In genomic region chr20:50038169-50038568, GRCh38 we compare ENCODE assay signal across 24 cellular contexts. TPM values are rescaled to one million over a fixed set of nuclear protein-coding genes. Genes with fewer than 3 reads are reported as not detected.
DNase-seq lines count a peak whose midpoint lies in the region; ATAC-seq, FAIRE-seq and TF ChIP-seq lines count a peak whose summit lies in the region.
"Had no signal": no experiment of that assay in that cellular context is flagged by ENCODE, and none has a peak within 500 bp of the region (broad histone marks: within the 10 kb centered on the region; RNA-seq: fewer than 3 reads in every experiment).

No MANE protein-coding gene starts in this region.

- H3K9me1 ChIP-seq in endothelial cell of umbilical vein (replicated peaks; ENCODE audit: control insufficient read depth, extremely low read depth, insufficient read depth, low read length): no peaks in the 10 kb centered on the region

- H3K9me3 ChIP-seq in Caco-2 (no peaks in the 10 kb centered on the region), endothelial cell of umbilical vein (replicated peaks; ENCODE audit: control insufficient read depth, insufficient read depth, low read length) (no peaks in the 10 kb centered on the region), stomach (no peaks in the 10 kb centered on the region)
- no peaks in the 10 kb centered on the region for H3K9me3 ChIP-seq in CD8-positive, alpha-beta memory T cell (ENCODE audit: low read length)
- H3K9me3 ChIP-seq: HAP-1, SJSA1 had no signal

- H3K36me3 ChIP-seq in Caco-2 (ENCODE audit: control insufficient read depth, insufficient read depth, low read length): no peaks in the 10 kb centered on the region
- H3K36me3 ChIP-seq in endothelial cell of umbilical vein (ENCODE audit: control insufficient read depth in 2 of 2, extremely low read depth in 1 of 2, insufficient read depth in 2 of 2, low read length in 2 of 2): no peaks in the 10 kb centered on the region
- no peaks in the 10 kb centered on the region for H3K36me3 ChIP-seq in CD8-positive, alpha-beta memory T cell (ENCODE audit: insufficient read depth, low read length)
- no peaks in the 10 kb centered on the region for H3K36me3 ChIP-seq in stomach
- H3K36me3 ChIP-seq: HAP-1, SJSA1 had no signal

- no peak overlapping the region for H3K9ac ChIP-seq in endothelial cell of umbilical vein (replicated peaks; ENCODE audit: extremely low read depth, insufficient read depth, low read length)
- H3K9ac ChIP-seq: GM23248, KMS-11 had no signal

- 52 to 75% (median 73%) methylated on average over 6 of the region's 6 CpGs for WGBS in stomach, 5 donors

- H3K27me3 Mint-ChIP-seq in Caco-2 (ENCODE audit: insufficient read depth, unreplicated experiment) (no peaks in the 10 kb centered on the region), WTC11 (ENCODE audit: low read depth) (no peaks in the 10 kb centered on the region), osteocyte (ENCODE audit: unreplicated experiment) (no peaks in the 10 kb centered on the region)
- peaks cover 0 to 3% of the 10 kb centered on the region in 2 donors for H3K27me3 Mint-ChIP-seq in CD8-positive, alpha-beta memory T cell
- H3K27me3 Mint-ChIP-seq: CD4-positive, alpha-beta memory T cell had no signal

- H3K4me1 Mint-ChIP-seq in Caco-2 (ENCODE audit: low read depth, unreplicated experiment) (peaks cover 37% of the 10 kb centered on the region), WTC11 (peaks cover 20% of the 10 kb centered on the region), osteocyte (ENCODE audit: unreplicated experiment) (peaks cover 33% of the 10 kb centered on the region)
- peaks cover 0 to 3% (median 0%) of the 10 kb centered on the region in 3 donors for H3K4me1 Mint-ChIP-seq in CD8-positive, alpha-beta memory T cell

- CTCF ChIA-PET in Caco-2 (lab: Charles Lee): interaction anchor here (0.7 to 4.3 kb wide), 5 partner anchors 23 to 59 kb away, joined by 3 to 30 read pairs (median 6); no protein-coding TSS in a partner anchor
- CTCF ChIA-PET in WTC11 (lab: Charles Lee): interaction anchor here (0.8 to 5.0 kb wide), 4 partner anchors 9 to 141 kb away, joined by 4 to 21 read pairs (median 6); no protein-coding TSS in a partner anchor
- CTCF ChIA-PET in endothelial cell of umbilical vein (lab: Charles Lee): interaction anchor here (2.6 kb wide), 1 partner anchor 33 kb away, joined by 15 read pairs; no protein-coding TSS in a partner anchor
- CTCF ChIA-PET in CD8-positive, alpha-beta memory T cell (lab: Charles Lee): no interaction called here

- no peak overlapping the region for H3K4me2 ChIP-seq in endothelial cell of umbilical vein (ENCODE audit: insufficient read depth, low read length)
- H3K4me2 ChIP-seq: KMS-11 had no signal

- TF ChIP-seq EP300 in stomach (IDR thresholded peaks at IDR 0.05): no peak

- FAIRE-seq in endothelial cell of umbilical vein (lab: Jason Lieb, UNC): peak; percentile 33
- FAIRE-seq: A204.1, GM19239 had no signal

- H4K20me1 ChIP-seq in endothelial cell of umbilical vein (replicated peaks; ENCODE audit: control insufficient read depth, extremely low read depth, insufficient read depth, low read length): no peaks in the 10 kb centered on the region

- H3K4me3 ChIP-seq in Caco-2 (ENCODE audit: low read depth, low read length): no peak overlapping the region
- H3K4me3 ChIP-seq in endothelial cell of umbilical vein (replicated peaks in 1 of 3; ENCODE audit: insufficient read depth in 1 of 3, low read depth in 1 of 3, low read length in 3 of 3): no peak overlapping the region
- H3K4me3 ChIP-seq in CD8-positive, alpha-beta memory T cell (ENCODE audit: low read length): no peak overlapping the region
- H3K4me3 ChIP-seq in stomach: no peak overlapping the region
- H3K4me3 ChIP-seq: GM23248, HAP-1, SJSA1 had no signal

- intact Hi-C loops in Caco-2 (cut with micrococcal nuclease; ENCODE audit: unreplicated experiment) (loop anchor here (2.0 kb wide), 2 partner anchors 25 to 55 kb away; partner anchors contain the start of gene SNAI1), endothelial cell of umbilical vein (cut with micrococcal nuclease) (loop anchor here (10.0 kb wide), 1 partner anchor 473 kb away; the partner anchor contains the start of gene PTGIS), stomach (cut with DNase I; ENCODE audit: low total_unique reads) (no loop called here)

- TF ChIP-seq POLR2A in endothelial cell of umbilical vein (IDR thresholded peaks at IDR 0.05; ENCODE audit: low read depth, low read length) (no peak), stomach (IDR thresholded peaks at IDR 0.05) (no peak)

- no TSS peak for BruUV-seq in Caco-2 (replicated peaks; lab: Mats Ljungman, UMichigan)
- BruUV-seq in endothelial cell of umbilical vein (replicated peaks; lab: Mats Ljungman, UMichigan): no TSS peak

- DNase-seq in Caco-2 (no peak), WTC11 (ENCODE audit: low spot score) (no peak), endothelial cell of umbilical vein (ENCODE audit: low read depth, low spot score) (no peak), osteocyte (ENCODE audit: extremely low spot score, unreplicated experiment) (no peak), iPS-NIHi11 (ENCODE audit: low spot score) (no peak), stomach (no peak)
- no peak for DNase-seq in CD8-positive, alpha-beta memory T cell
- DNase-seq: C1 segment of cervical spinal cord; CD4-positive, alpha-beta memory T cell; DMS79 treated with DMSO at 0.1 percent for 48 hours; GM23248; HFFc6; MM.1S; NCI-H446 treated with DMSO at 0.1 percent for 48 hours; NCI-H82; NK-92 treated with Interleukin-12 subunit alpha and Interleukin-12 subunit beta, amount 100 ng/mL, for 24 hours; PC-3 had no signal

- peak overlapping the region; percentile 51 for H3K27ac Mint-ChIP-seq in Caco-2 (ENCODE audit: unreplicated experiment)
- no peak overlapping the region for H3K27ac Mint-ChIP-seq in WTC11
- H3K27ac Mint-ChIP-seq in osteocyte (ENCODE audit: unreplicated experiment): peak overlapping the region; percentile 52
- H3K27ac Mint-ChIP-seq in CD8-positive, alpha-beta memory T cell: peak overlapping the region in 1 of 8 donors; percentile 44
- H3K27ac Mint-ChIP-seq: HFFc6 had no signal

- POLR2A ChIA-PET in Caco-2 (lab: Charles Lee): no interaction called here
- POLR2A ChIA-PET in WTC11 (lab: Charles Lee): interaction anchor here (0.7 kb wide), 1 partner anchor 65 kb away, joined by 3 read pairs; no protein-coding TSS in a partner anchor
- POLR2A ChIA-PET in endothelial cell of umbilical vein (lab: Charles Lee): no interaction called here
- POLR2A ChIA-PET in CD8-positive, alpha-beta memory T cell (lab: Charles Lee): no interaction called here

- H3K4me3 Mint-ChIP-seq in Caco-2 (ENCODE audit: unreplicated experiment) (no peak overlapping the region), WTC11 (no peak overlapping the region), osteocyte (ENCODE audit: unreplicated experiment) (no peak overlapping the region)
- H3K4me3 Mint-ChIP-seq in CD8-positive, alpha-beta memory T cell: no peak overlapping the region
- H3K4me3 Mint-ChIP-seq: CD4-positive, alpha-beta memory T cell; HFFc6 had no signal

- H3K79me2 ChIP-seq in endothelial cell of umbilical vein (ENCODE audit: control insufficient read depth, insufficient read depth, low read length): no peaks in the 10 kb centered on the region

- dilution Hi-C loops in endothelial cell of umbilical vein (cut with MboI; ENCODE audit: extremely low pct_ligation_motif_present, low sequenced_read_pairs): no loop called here

- no peak overlapping the region for H2AFZ ChIP-seq in endothelial cell of umbilical vein (ENCODE audit: low read depth, low read length)
- H2AFZ ChIP-seq: GM23248 had no signal

- H3K9me3 Mint-ChIP-seq in Caco-2 (ENCODE audit: unreplicated experiment): no peaks in the 10 kb centered on the region
- H3K9me3 Mint-ChIP-seq in WTC11: no peaks in the 10 kb centered on the region
- no peaks in the 10 kb centered on the region for H3K9me3 Mint-ChIP-seq in osteocyte (ENCODE audit: unreplicated experiment)
- H3K9me3 Mint-ChIP-seq in CD8-positive, alpha-beta memory T cell: no peaks in the 10 kb centered on the region
- H3K9me3 Mint-ChIP-seq: CD4-positive, alpha-beta memory T cell; HFFc6 had no signal

- H3K36me3 Mint-ChIP-seq in Caco-2 (ENCODE audit: insufficient read depth, unreplicated experiment) (no peaks in the 10 kb centered on the region), WTC11 (no peaks in the 10 kb centered on the region), osteocyte (ENCODE audit: unreplicated experiment) (no peaks in the 10 kb centered on the region)
- no peaks in the 10 kb centered on the region for H3K36me3 Mint-ChIP-seq in CD8-positive, alpha-beta memory T cell
- H3K36me3 Mint-ChIP-seq: CD4-positive, alpha-beta memory T cell had no signal

- H3K27ac ChIP-seq in endothelial cell of umbilical vein (ENCODE audit: insufficient read depth, low read depth, low read length) (no peak overlapping the region), stomach (no peak overlapping the region)
- H3K27ac ChIP-seq in CD8-positive, alpha-beta memory T cell (ENCODE audit: low read depth, low read length): no peak overlapping the region
- H3K27ac ChIP-seq: GM23248, KMS-11, SJSA1 had no signal

- no peak for ATAC-seq in WTC11
- ATAC-seq in GM19328 (IDR thresholded peaks at IDR 0.05; ENCODE audit: unreplicated experiment): no peak
- ATAC-seq: PC-3, Right ventricle myocardium inferior had no signal

- peaks cover 57% of the 10 kb centered on the region for H3K4me1 ChIP-seq in Caco-2
- H3K4me1 ChIP-seq in endothelial cell of umbilical vein (ENCODE audit: control insufficient read depth, extremely low read depth, insufficient read depth, low read length): peaks cover 16% of the 10 kb centered on the region
- no peaks in the 10 kb centered on the region for H3K4me1 ChIP-seq in CD8-positive, alpha-beta memory T cell (ENCODE audit: insufficient read depth, low read length)
- H3K4me1 ChIP-seq in stomach: peaks cover 0 to 15% (median 2%) of the 10 kb centered on the region in 4 donors
- H3K4me1 ChIP-seq: HAP-1 had no signal

- no peak for TF ChIP-seq CTCF in Caco-2 (IDR thresholded peaks at IDR 0.05; ENCODE audit: insufficient read depth in 1 of 2, low read depth in 1 of 2, low read length in 1 of 2, severe bottlenecking in 1 of 2, unreplicated experiment in 1 of 2)
- no peak for TF ChIP-seq CTCF in WTC11 (IDR thresholded peaks at IDR 0.05)
- no peak for TF ChIP-seq CTCF in endothelial cell of umbilical vein (IDR thresholded peaks at IDR 0.05; ENCODE audit: extremely low read depth in 1 of 2, insufficient read depth in 1 of 2, low read depth in 1 of 2, low read length in 2 of 2)
- TF ChIP-seq CTCF in osteocyte (IDR thresholded peaks at IDR 0.05): no peak
- no peak for TF ChIP-seq CTCF in stomach (IDR thresholded peaks at IDR 0.05)

- no peaks in the 10 kb centered on the region for H3K27me3 ChIP-seq in Caco-2 (replicated peaks; ENCODE audit: control insufficient read depth, insufficient read depth, low read length)
- no peaks in the 10 kb centered on the region for H3K27me3 ChIP-seq in endothelial cell of umbilical vein (ENCODE audit: control insufficient read depth in 2 of 2, insufficient read depth in 2 of 2, low read length in 2 of 2)
- H3K27me3 ChIP-seq in CD8-positive, alpha-beta memory T cell (ENCODE audit: insufficient read depth, low read length, poor library complexity, severe bottlenecking): no peaks in the 10 kb centered on the region
- H3K27me3 ChIP-seq in stomach: no peaks in the 10 kb centered on the region
- H3K27me3 ChIP-seq: SJSA1 had no signal

RNA-seq across cellular contexts. Expression of gene SNAI1, which starts 55.4 kb away (rescaled TPM):
- total RNA-seq in Caco-2 (2022) (8.9 and 10.9 TPM in 2 replicates), WTC11 (2021) (7.0 to 8.7 TPM (median 7.9 TPM) in 3 replicates), endothelial cell of umbilical vein (13.4 and 14.5 TPM in 2 replicates), osteocyte (13.0 and 13.4 TPM in 2 replicates), stomach (1 to 10 TPM in 2 of 5 donors, under 1 TPM in 1, not detected in 2; 0.37 to 7.1 (median 3.2) TPM)
- polyA plus RNA-seq in endothelial cell of umbilical vein (10.8 and 11.5 TPM in 2 replicates), stomach (1 to 10 TPM in 2 of 3 donors, under 1 TPM in 1; 0.61 to 3.5 (median 2.2) TPM)
- 7.7 and 9.9 TPM in 2 replicates for polyA plus RNA-seq in endothelial cell of umbilical vein (2011; cell fraction: cytosol; rRNA removed)
- 12.2 and 20.4 TPM in 2 replicates for polyA plus RNA-seq in endothelial cell of umbilical vein (2011; cell fraction: nucleus; rRNA removed)
- 18.2 and 24.7 TPM in 2 replicates for polyA plus RNA-seq in endothelial cell of umbilical vein (2012)
- polyA minus RNA-seq in endothelial cell of umbilical vein: 3.4 and 6.5 TPM in 2 replicates
- polyA minus RNA-seq in endothelial cell of umbilical vein (2011; cell fraction: cytosol; rRNA and poly(A)+ RNA removed): 7.0 TPM
- polyA minus RNA-seq in endothelial cell of umbilical vein (2011; cell fraction: nucleus; rRNA and poly(A)+ RNA removed): 8.3 and 18.7 TPM in 2 replicates
- total RNA-seq in CD8-positive, alpha-beta memory T cell: under 1 TPM; 0.42 to 0.49 TPM
- polyA plus RNA-seq in CD8-positive, alpha-beta memory T cell: 0.60 TPM
